In the genomic region with DNA sequence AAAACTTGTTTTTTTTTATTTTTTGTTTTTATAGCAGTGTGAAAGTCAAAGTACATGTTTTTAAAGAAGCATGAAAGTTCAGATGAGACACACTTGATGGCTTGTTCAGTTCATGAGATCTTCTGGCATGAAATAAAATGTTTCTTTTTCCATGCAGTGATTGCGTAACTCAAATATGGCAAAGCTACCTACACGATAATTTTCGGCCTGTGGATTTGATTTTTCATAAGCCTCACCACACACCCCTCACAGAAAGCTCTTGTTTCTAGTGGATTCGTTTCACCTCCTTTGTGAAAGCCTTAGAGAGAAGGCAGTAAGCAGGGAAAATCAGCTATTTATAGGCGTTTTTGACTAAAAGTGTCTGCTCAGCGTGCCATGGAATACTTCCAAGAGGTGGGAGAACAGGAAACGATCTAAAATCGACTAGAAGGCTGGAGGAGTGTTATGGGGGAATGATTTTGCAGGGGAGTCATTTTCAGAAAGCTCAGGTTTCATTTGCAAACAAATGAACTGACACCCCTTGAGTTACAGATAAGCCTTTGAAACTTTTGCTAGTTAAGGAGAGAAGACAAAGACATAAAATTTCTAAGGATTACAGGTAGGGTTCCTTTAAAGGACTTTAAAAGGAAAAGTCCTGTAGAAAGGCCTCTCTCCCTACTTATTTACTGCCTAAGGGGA, we compare ENCODE assay signal across 14 cellular contexts.
DNase-seq lines count a peak whose midpoint lies in the region; ATAC-seq and TF ChIP-seq lines count a peak whose summit lies in the region.
"Had no signal": no experiment of that assay in that cellular context is flagged by ENCODE, and none has a peak within 500 bp of the region (broad histone marks: within the 10 kb centered on the region; RNA-seq: fewer than 3 reads in every experiment).

No MANE protein-coding gene starts in this region.

- H4K91ac ChIP-seq in mesenchymal stem cell (ENCODE audit: low read length), result no peak overlapping the region

- H3K14ac ChIP-seq in mesenchymal stem cell (ENCODE audit: low read length in 2 of 2), result no peak overlapping the region

- H3K9ac ChIP-seq in mesenchymal stem cell (ENCODE audit: low read length), result peak overlapping the region; percentile 45

- peak; percentile 41 for DNase-seq in NCI-H2171 treated with DMSO at 0.1 percent for 48 hours (lab: John Stamatoyannopoulos, UW)
- DNase-seq in NCI-H2171 (lab: John Stamatoyannopoulos, UW), result no peak
- no peak for DNase-seq in mesenchymal stem cell
- DNase-seq in tibial artery, result no peak
- DNase-seq in cortex of kidney (lab: John Stamatoyannopoulos, UW), result no peak
- no peak for DNase-seq in stimulated activated naive CD4-positive, alpha-beta T cell treated with Interleukin-2 at 50 U/mL for 16 hours (lab: John Stamatoyannopoulos, UW)
- DNase-seq: activated naive CD4-positive, alpha-beta T cell treated with Interleukin-2 at 50 U/mL for 16 hours; CD4-positive, CD25-positive, alpha-beta regulatory T cell; gastrocnemius medialis; SIG-M5; stimulated activated CD4-positive, alpha-beta T cell treated with anti-CD3 and anti-CD28 coated beads, Interleukin-2, amount 100 ng/mL, for 48 hours had no signal

- no peak for TF ChIP-seq CTCF in tibial artery (IDR thresholded peaks at IDR 0.05)

- H3K23ac ChIP-seq in mesenchymal stem cell (ENCODE audit: low read length in 2 of 2), result no peak overlapping the region

- H2BK120ac ChIP-seq in mesenchymal stem cell (ENCODE audit: low read depth, low read length), result no peak overlapping the region

- no peak overlapping the region for H2AFZ ChIP-seq in mesenchymal stem cell (ENCODE audit: low read depth, low read length)

- H3K27me3 ChIP-seq in mesenchymal stem cell (ENCODE audit: control insufficient read depth in 1 of 2, insufficient read depth in 1 of 2, low read length in 2 of 2), result no peaks in the 10 kb centered on the region
- H3K27me3 ChIP-seq in tibial artery, result no peaks in the 10 kb centered on the region
- H3K27me3 ChIP-seq: gastrocnemius medialis, tibial nerve had no signal

- H3K36me3 ChIP-seq in mesenchymal stem cell (ENCODE audit: control insufficient read depth in 1 of 2, insufficient read depth in 2 of 2, low read depth in 1 of 2, low read length in 2 of 2) (no peaks in the 10 kb centered on the region), tibial artery (no peaks in the 10 kb centered on the region)
- H3K36me3 ChIP-seq: gastrocnemius medialis, tibial nerve had no signal

- no peak overlapping the region for H2BK5ac ChIP-seq in mesenchymal stem cell (ENCODE audit: low read depth, low read length, poor library complexity, severe bottlenecking)

- WGBS in mesenchymal stem cell, result 77% methylated on average over 8 of the region's 8 CpGs

- intact Hi-C loops in tibial artery (cut with DNase I; ENCODE audit: low total_unique reads), result no loop called here

- no peak overlapping the region for H2AK5ac ChIP-seq in mesenchymal stem cell (ENCODE audit: low read length, severe bottlenecking)

- no peak overlapping the region for H3K4me2 ChIP-seq in mesenchymal stem cell (ENCODE audit: low read length, poor library complexity, severe bottlenecking)

- peaks cover 2% of the 10 kb centered on the region for H3K4me1 ChIP-seq in mesenchymal stem cell (ENCODE audit: control insufficient read depth, insufficient read depth, low read depth, low read length)
- H3K4me1 ChIP-seq in tibial artery, result peaks cover 0 to 16% (median 3%) of the 10 kb centered on the region in 4 donors
- H3K4me1 ChIP-seq: gastrocnemius medialis had no signal

- no peak overlapping the region for H3K4me3 ChIP-seq in mesenchymal stem cell (ENCODE audit: insufficient read depth in 1 of 2, low read depth in 1 of 2, low read length in 2 of 2)
- H3K4me3 ChIP-seq in tibial artery, result no peak overlapping the region
- H3K4me3 ChIP-seq: gastrocnemius medialis, tibial nerve had no signal

- no peak overlapping the region for H2BK15ac ChIP-seq in mesenchymal stem cell (ENCODE audit: low read depth, poor library complexity, severe bottlenecking)

- no peak overlapping the region for H4K8ac ChIP-seq in mesenchymal stem cell (ENCODE audit: low read length)

- ATAC-seq in HG03460 (IDR thresholded peaks at IDR 0.05; ENCODE audit: unreplicated experiment), result no peak
- ATAC-seq: gastrocnemius medialis had no signal

- no peak overlapping the region for H3K18ac ChIP-seq in mesenchymal stem cell (ENCODE audit: low read depth in 1 of 2, low read length in 2 of 2)

- no peak overlapping the region for H3K4ac ChIP-seq in mesenchymal stem cell (ENCODE audit: low read depth in 1 of 2, low read length in 2 of 2)

- H3K79me1 ChIP-seq in mesenchymal stem cell (replicated peaks; ENCODE audit: low read length, poor library complexity, severe bottlenecking), result peaks cover 11% of the 10 kb centered on the region

- no peaks in the 10 kb centered on the region for H3K9me3 ChIP-seq in mesenchymal stem cell (ENCODE audit: control insufficient read depth, low read length)
- no peaks in the 10 kb centered on the region for H3K9me3 ChIP-seq in tibial artery
- H3K9me3 ChIP-seq: gastrocnemius medialis, tibial nerve had no signal

- H3K27ac ChIP-seq in angular gyrus (ENCODE audit: low read depth, low read length) (peak overlapping the region; percentile 37), mesenchymal stem cell (ENCODE audit: low read length, poor library complexity, severe bottlenecking) (no peak overlapping the region), tibial artery (peak overlapping the region; percentile 49 to 57)
- H3K27ac ChIP-seq: gastrocnemius medialis had no signal

- no peak overlapping the region for H2BK12ac ChIP-seq in mesenchymal stem cell (ENCODE audit: low read length in 2 of 2)
